ENCODE assay signal across 17 cellular contexts in genomic region chr4:181845617-181846016, GRCh38.
A peak's percentile ranks its signal among the peaks of the same experiment; 100 is the strongest.
DNase-seq lines count a peak whose midpoint lies in the region; FAIRE-seq and TF ChIP-seq lines count a peak whose summit lies in the region.
"Had no signal": no experiment of that assay in that cellular context is flagged by ENCODE, and none has a peak within 500 bp of the region (broad histone marks: within the 10 kb centered on the region; RNA-seq: fewer than 3 reads in every experiment).

No MANE protein-coding gene starts in this region.

- H3K23ac ChIP-seq in neuronal stem cell (ENCODE audit: low read depth, low read length, poor library complexity), result no peak overlapping the region

- no peaks in the 10 kb centered on the region for H3K36me3 ChIP-seq in astrocyte (ENCODE audit: insufficient read depth, low read length)
- no peaks in the 10 kb centered on the region for H3K36me3 ChIP-seq in neuronal stem cell (replicated peaks in 1 of 2; ENCODE audit: control insufficient read depth in 2 of 2, insufficient read depth in 2 of 2, low read length in 2 of 2)
- H3K36me3 ChIP-seq: BE2C, HAP-1 had no signal

- no peaks in the 10 kb centered on the region for H3K27me3 Mint-ChIP-seq in astrocyte (ENCODE audit: low read depth, unreplicated experiment)
- H3K27me3 Mint-ChIP-seq in activated naive CD8-positive, alpha-beta T cell treated with anti-CD3 and anti-CD28 coated beads for 36 hours, result no peaks in the 10 kb centered on the region

- H3K27me3 ChIP-seq in astrocyte (ENCODE audit: insufficient read depth, low read length) (no peaks in the 10 kb centered on the region), neuronal stem cell (ENCODE audit: control insufficient read depth in 3 of 3, insufficient read depth in 3 of 3, low read depth in 1 of 3, low read length in 3 of 3) (no peaks in the 10 kb centered on the region)
- H3K27me3 ChIP-seq: BE2C had no signal

- H3K4ac ChIP-seq in neuronal stem cell (ENCODE audit: low read length), result no peak overlapping the region

- no peak overlapping the region for H4K8ac ChIP-seq in neuronal stem cell (ENCODE audit: low read depth, low read length)

- H3K4me3 Mint-ChIP-seq in astrocyte (ENCODE audit: unreplicated experiment), result no peak overlapping the region
- H3K4me3 Mint-ChIP-seq in activated naive CD8-positive, alpha-beta T cell treated with anti-CD3 and anti-CD28 coated beads for 36 hours, result no peak overlapping the region
- H3K4me3 Mint-ChIP-seq: CD8-positive, alpha-beta T cell had no signal

- no peak overlapping the region for H2BK120ac ChIP-seq in neuronal stem cell (ENCODE audit: low read depth, low read length)

- H2AK5ac ChIP-seq in neuronal stem cell (ENCODE audit: low read depth, low read length), result no peak overlapping the region

- H3K36me3 Mint-ChIP-seq in astrocyte (ENCODE audit: low read depth, unreplicated experiment), result no peaks in the 10 kb centered on the region
- no peaks in the 10 kb centered on the region for H3K36me3 Mint-ChIP-seq in activated naive CD8-positive, alpha-beta T cell treated with anti-CD3 and anti-CD28 coated beads for 36 hours
- H3K36me3 Mint-ChIP-seq: CD8-positive, alpha-beta T cell had no signal

- H3K18ac ChIP-seq in neuronal stem cell (ENCODE audit: low read length), result no peak overlapping the region

- H2BK5ac ChIP-seq in neuronal stem cell (ENCODE audit: low read length), result no peak overlapping the region

- no peak overlapping the region for H2BK12ac ChIP-seq in neuronal stem cell (ENCODE audit: low read length)

- no peak overlapping the region for H3K9ac ChIP-seq in astrocyte (ENCODE audit: low read length)
- H3K9ac ChIP-seq in neuronal stem cell (ENCODE audit: low read depth, low read length, poor library complexity), result no peak overlapping the region

- no peak overlapping the region for H3K4me3 ChIP-seq in astrocyte (ENCODE audit: insufficient read depth, low read depth, low read length)
- no peak overlapping the region for H3K4me3 ChIP-seq in epithelial cell of esophagus (ENCODE audit: low read length)
- H3K4me3 ChIP-seq in neuronal stem cell (ENCODE audit: low read length in 2 of 2), result no peak overlapping the region
- H3K4me3 ChIP-seq: A549, HAP-1, K562 had no signal

- no peaks in the 10 kb centered on the region for H3K9me3 ChIP-seq in astrocyte (ENCODE audit: insufficient read depth, low read depth, low read length)
- no peaks in the 10 kb centered on the region for H3K9me3 ChIP-seq in neuronal stem cell (replicated peaks in 1 of 2; ENCODE audit: control insufficient read depth in 2 of 2, insufficient read depth in 1 of 2, low read depth in 1 of 2, low read length in 2 of 2)
- H3K9me3 ChIP-seq: A549, BE2C, Caco-2, HAP-1 had no signal

- H3K4me1 Mint-ChIP-seq in astrocyte (ENCODE audit: low read depth, unreplicated experiment), result peaks cover 1% of the 10 kb centered on the region
- no peaks in the 10 kb centered on the region for H3K4me1 Mint-ChIP-seq in activated naive CD8-positive, alpha-beta T cell treated with anti-CD3 and anti-CD28 coated beads for 36 hours

- H3K79me2 ChIP-seq in astrocyte (ENCODE audit: insufficient read depth, low read length), result no peaks in the 10 kb centered on the region

- H4K91ac ChIP-seq in neuronal stem cell (ENCODE audit: low read depth, low read length, poor library complexity), result no peak overlapping the region

- H3K9me3 Mint-ChIP-seq in astrocyte (ENCODE audit: unreplicated experiment), result no peaks in the 10 kb centered on the region
- H3K9me3 Mint-ChIP-seq in activated naive CD8-positive, alpha-beta T cell treated with anti-CD3 and anti-CD28 coated beads for 36 hours, result peaks cover 3% of the 10 kb centered on the region
- H3K9me3 Mint-ChIP-seq: CD8-positive, alpha-beta T cell had no signal

- H3K14ac ChIP-seq in neuronal stem cell (ENCODE audit: low read length), result no peak overlapping the region

- no CpG with 5 or more reads among the region's 3 CpGs for WGBS in neuronal stem cell (ENCODE audit: extremely low coverage in 2 of 2, insufficient read length in 2 of 2, insufficient replicate concordance in 1 of 2), 2 donors

- DNase-seq in HT1080 (ENCODE audit: low read depth) (peak; percentile 25), astrocyte (ENCODE audit: low read depth) (peak; percentile 14), epithelial cell of esophagus (ENCODE audit: low read depth) (peak; percentile 62), neuronal stem cell (ENCODE audit: low spot score) (no peak), DMS153 treated with DMSO at 0.1 percent for 48 hours (lab: John Stamatoyannopoulos, UW; ENCODE audit: unreplicated experiment) (no peak)
- DNase-seq in activated naive CD8-positive, alpha-beta T cell treated with anti-CD3 and anti-CD28 coated beads for 36 hours, result no peak
- DNase-seq in activated CD4-positive, alpha-beta T cell treated with anti-CD3 and anti-CD28 coated beads, Interleukin-2, amount 50 U/mL, for 1 hour, result no peak
- DNase-seq: BE2C; Caco-2; CD8-positive, alpha-beta T cell; DMS79; GOT3 had no signal

- no peaks in the 10 kb centered on the region for H3K79me1 ChIP-seq in neuronal stem cell (ENCODE audit: low read depth, low read length)

- no peak overlapping the region for H3K4me2 ChIP-seq in astrocyte (ENCODE audit: low read length)
- H3K4me2 ChIP-seq in neuronal stem cell (ENCODE audit: insufficient read depth, low read length, poor library complexity, severe bottlenecking), result no peak overlapping the region
- H3K4me2 ChIP-seq: A549 had no signal

- H2AFZ ChIP-seq in astrocyte (ENCODE audit: low read depth, low read length), result no peak overlapping the region
- peak overlapping the region; percentile 58 for H2AFZ ChIP-seq in neuronal stem cell (ENCODE audit: low read length)

- H3K27ac ChIP-seq in astrocyte (ENCODE audit: low read depth, low read length) (no peak overlapping the region), neuronal stem cell (replicated peaks; ENCODE audit: low read length) (no peak overlapping the region)
- H3K27ac ChIP-seq: A549, C4-2B had no signal

- H4K20me1 ChIP-seq in astrocyte (ENCODE audit: insufficient read depth, low read length), result no peaks in the 10 kb centered on the region

- no peak for FAIRE-seq in astrocyte (lab: Jason Lieb, UNC)
- FAIRE-seq: A549, GM12891, K562 had no signal

- H2BK15ac ChIP-seq in neuronal stem cell (ENCODE audit: low read length), result no peak overlapping the region

- no peaks in the 10 kb centered on the region for H3K4me1 ChIP-seq in astrocyte (ENCODE audit: insufficient read depth, low read length)
- no peaks in the 10 kb centered on the region for H3K4me1 ChIP-seq in neuronal stem cell (ENCODE audit: control insufficient read depth in 2 of 2, insufficient read depth in 1 of 2, low read depth in 1 of 2, low read length in 2 of 2)
- H3K4me1 ChIP-seq: A549, BE2C, Caco-2, HAP-1 had no signal

- H3K27ac Mint-ChIP-seq in astrocyte (ENCODE audit: unreplicated experiment), result no peak overlapping the region
- no peak overlapping the region for H3K27ac Mint-ChIP-seq in activated naive CD8-positive, alpha-beta T cell treated with anti-CD3 and anti-CD28 coated beads for 36 hours
- H3K27ac Mint-ChIP-seq: CD8-positive, alpha-beta T cell had no signal

- no peak for TF ChIP-seq CTCF in astrocyte (IDR thresholded peaks at IDR 0.05; ENCODE audit: insufficient read depth, low read depth, low read length)
- TF ChIP-seq CTCF in epithelial cell of esophagus (IDR thresholded peaks at IDR 0.05; ENCODE audit: insufficient read depth, low read depth, low read length, missing control alignments), result no peak

Comparison
In these comparisons a context has a peak if more than half of its experiments do, and no peak if none do; other contexts are left out.
1. DNase-seq: peak in HT1080 (single experiment), astrocyte (single experiment) and epithelial cell of esophagus (single experiment); none in neuronal stem cell (single experiment), activated naive CD8-positive, alpha-beta T cell treated with anti-CD3 and anti-CD28 coated beads for 36 hours (single experiment), DMS153 treated with DMSO at 0.1 percent for 48 hours (single experiment) and activated CD4-positive, alpha-beta T cell treated with anti-CD3 and anti-CD28 coated beads, Interleukin-2, amount 50 U/mL, for 1 hour (single experiment).